Comparison of ENCODE assay signal across 8 cellular contexts in genomic region chr1:156767879-156768608, GRCh38. TPM values are rescaled to one million over a fixed set of nuclear protein-coding genes. Genes with fewer than 3 reads are reported as not detected.
A peak's percentile ranks its signal among the peaks of the same experiment; 100 is the strongest.
DNase-seq lines count a peak whose midpoint lies in the region; ATAC-seq and TF ChIP-seq lines count a peak whose summit lies in the region.

No MANE protein-coding gene starts in this region.

- H3K27me3 ChIP-seq in lower lobe of right lung (ENCODE audit: low read depth): no peaks in the 10 kb centered on the region

- TF ChIP-seq CTCF in CD14-positive monocyte (IDR thresholded peaks at IDR 0.05) (no peak), OCI-LY7 (conservative IDR thresholded peaks at IDR 0.05; ENCODE audit: low read length) (no peak), choroid plexus epithelial cell (conservative IDR thresholded peaks at IDR 0.05; ENCODE audit: low read depth, low read length) (no peak), lower lobe of right lung (IDR thresholded peaks at IDR 0.05) (no peak)

- CTCF ChIA-PET in OCI-LY7 (lab: Charles Lee; ENCODE audit: unreplicated experiment): interaction anchor here (0.6 to 1.0 kb wide), 2 partner anchors 42 to 50 kb away, joined by 3 to 8 read pairs; no protein-coding TSS in a partner anchor

- H3K9me3 ChIP-seq in OCI-LY7 (ENCODE audit: low read length): no peaks in the 10 kb centered on the region
- H3K9me3 ChIP-seq in lower lobe of right lung: no peaks in the 10 kb centered on the region

- H3K36me3 ChIP-seq in OCI-LY7 (ENCODE audit: insufficient read depth, low read length) (peaks cover 39% of the 10 kb centered on the region), lower lobe of right lung (peaks cover 22% of the 10 kb centered on the region)

- H3K4me3 ChIP-seq in OCI-LY7 (ENCODE audit: low read depth, low read length, poor library complexity, severe bottlenecking) (peak overlapping the region; percentile 89), choroid plexus epithelial cell (ENCODE audit: low read depth, low read length) (peak overlapping the region; percentile 96), lower lobe of right lung (peak overlapping the region; percentile 96)

- no peak overlapping the region for H3K27ac Mint-ChIP-seq in CD14-positive monocyte

- POLR2A ChIA-PET in OCI-LY7 (lab: Charles Lee): interaction anchor here (1.0 to 2.0 kb wide), 6 partner anchors 11 to 37 kb away, joined by 3 to 16 read pairs (median 6); partner anchors contain the start of genes HDGF and MRPL24

- H3K36me3 Mint-ChIP-seq in CD14-positive monocyte: peaks cover 20 to 28% of the 10 kb centered on the region in 2 donors

- H3K9me3 Mint-ChIP-seq in CD14-positive monocyte: no peaks in the 10 kb centered on the region

- H3K4me1 ChIP-seq in OCI-LY7 (ENCODE audit: insufficient read depth, low read length, poor library complexity, severe bottlenecking) (peaks cover 24% of the 10 kb centered on the region), lower lobe of right lung (peaks cover 42% of the 10 kb centered on the region)

- H3K9me2 ChIP-seq in OCI-LY7 (ENCODE audit: insufficient read depth, low read length): no peaks in the 10 kb centered on the region

- H3K4me2 ChIP-seq in OCI-LY7 (ENCODE audit: low read length): peak overlapping the region; percentile 98

- DNase-seq in CD14-positive monocyte (ENCODE audit: low spot score): peak; percentile 64
- no peak for DNase-seq in OCI-LY7 (ENCODE audit: low spot score)
- DNase-seq in choroid plexus epithelial cell (ENCODE audit: low read depth): peak; percentile 31
- DNase-seq in lower lobe of right lung: peak; percentile 63
- no peak for DNase-seq in NCI-H510A treated with DMSO at 0.1 percent for 48 hours (lab: John Stamatoyannopoulos, UW)
- no peak for DNase-seq in OCI-M2 (lab: John Stamatoyannopoulos, UW; ENCODE audit: unreplicated experiment)

- intact Hi-C loops in CD14-positive monocyte (cut with micrococcal nuclease): loop anchor here (1.0 to 5.0 kb wide), 4 partner anchors 17 to 40 kb away; partner anchors contain the start of genes HDGF (in 2 of the 2), MRPL24 (in 2 of the 2), ISG20L2 (in 1 of the 2) and METTL25B (in 1 of the 2)
- intact Hi-C loops in OCI-LY7 (cut with micrococcal nuclease; ENCODE audit: unreplicated experiment): loop anchor here (1.0 kb wide), 3 partner anchors 17 to 40 kb away; partner anchors contain the start of genes HDGF, ISG20L2, METTL25B and MRPL24
- intact Hi-C loops in lower lobe of right lung (cut with DNase I): no loop called here

- H3K79me2 ChIP-seq in OCI-LY7 (ENCODE audit: insufficient read depth, low read depth, low read length): peaks cover 65% of the 10 kb centered on the region

- ATAC-seq in GM21423 (IDR thresholded peaks at IDR 0.05; ENCODE audit: unreplicated experiment) (peak; percentile 7), lower lobe of right lung (peak; percentile 29 to 36)

- TSS peak; percentile 74 for BruUV-seq in OCI-LY7 (replicated peaks; lab: Mats Ljungman, UMichigan)

- H4K20me1 ChIP-seq in OCI-LY7 (ENCODE audit: insufficient read depth, low read length): peaks cover 18% of the 10 kb centered on the region

- peak overlapping the region; percentile 64 for H3K27ac ChIP-seq in OCI-LY7 (ENCODE audit: low read depth, low read length, poor library complexity, severe bottlenecking)
- H3K27ac ChIP-seq in lower lobe of right lung: peak overlapping the region; percentile 96
- H3K27ac ChIP-seq in temporal lobe (ENCODE audit: low read depth, low read length): peak overlapping the region; percentile 83

- peaks cover 0 to 2% (median 0%) of the 10 kb centered on the region in 3 donors for H3K27me3 Mint-ChIP-seq in CD14-positive monocyte (ENCODE audit: low read depth in 3 of 3)

- peaks cover 33% of the 10 kb centered on the region for H3K4me1 Mint-ChIP-seq in CD14-positive monocyte

- H2AFZ ChIP-seq in OCI-LY7 (ENCODE audit: low read length): 0 out of 2 replicates have a peak overlapping the region, but pooled peaks have one; percentile 6

- no peak overlapping the region for H3K4me3 Mint-ChIP-seq in CD14-positive monocyte

RNA-seq across cellular contexts. Expression of gene PRCC, which starts 0.7 kb away (rescaled TPM):
- 10 to 100 TPM; 26.7 to 29.6 TPM for polyA plus RNA-seq in CD14-positive monocyte
- total RNA-seq in OCI-LY7 (2014; rRNA removed; shearing (Covaris generic)): 53.7 and 54.0 TPM in 2 replicates
- total RNA-seq in OCI-LY7 (2022): 81.5 and 82.9 TPM in 2 replicates
- 51.9 TPM for total RNA-seq in lower lobe of right lung
- total RNA-seq in temporal lobe: 26.3 TPM

RNA-seq across cellular contexts. Expression of gene HDGF, which starts 16.6 kb away (rescaled TPM):
- 10 to 100 TPM; 23.9 to 49.9 TPM for polyA plus RNA-seq in CD14-positive monocyte
- 291 and 346 TPM in 2 replicates for total RNA-seq in OCI-LY7 (2014; rRNA removed; shearing (Covaris generic))
- 315 and 329 TPM in 2 replicates for total RNA-seq in OCI-LY7 (2022)
- 146 TPM for total RNA-seq in lower lobe of right lung
- 72.0 TPM for total RNA-seq in temporal lobe

RNA-seq across cellular contexts. Expression of gene MRPL24, which starts 27.2 kb away (rescaled TPM):
- 10 to 100 TPM; 38.4 to 47.0 TPM for polyA plus RNA-seq in CD14-positive monocyte
- 55.3 and 69.0 TPM in 2 replicates for total RNA-seq in OCI-LY7 (2014; rRNA removed; shearing (Covaris generic))
- total RNA-seq in OCI-LY7 (2022) (49.3 and 56.6 TPM in 2 replicates), lower lobe of right lung (43.7 TPM), temporal lobe (11.6 TPM)

RNA-seq across cellular contexts. Expression of gene ISG20L2, which starts 39.5 kb away (rescaled TPM):
- 10 to 100 TPM; 17.2 to 18.1 TPM for polyA plus RNA-seq in CD14-positive monocyte
- 36.5 and 37.9 TPM in 2 replicates for total RNA-seq in OCI-LY7 (2014; rRNA removed; shearing (Covaris generic))
- total RNA-seq in OCI-LY7 (2022) (71.3 and 74.1 TPM in 2 replicates), lower lobe of right lung (22.6 TPM), temporal lobe (5.9 TPM)

RNA-seq across cellular contexts. Expression of gene METTL25B, which starts 39.8 kb away (rescaled TPM):
- polyA plus RNA-seq in CD14-positive monocyte: 1 to 10 TPM; 4.6 to 4.8 TPM
- total RNA-seq in OCI-LY7 (2014; rRNA removed; shearing (Covaris generic)): 24.7 and 28.0 TPM in 2 replicates
- total RNA-seq in OCI-LY7 (2022) (45.6 and 54.1 TPM in 2 replicates), lower lobe of right lung (41.0 TPM), temporal lobe (6.6 TPM)

Comparison
In these comparisons a context has a peak if more than half of its experiments do, and no peak if none do; other contexts are left out.
1. DNase-seq: peak in CD14-positive monocyte (single experiment), choroid plexus epithelial cell (single experiment) and lower lobe of right lung (single experiment); none in OCI-LY7 (single experiment), NCI-H510A treated with DMSO at 0.1 percent for 48 hours (single experiment) and OCI-M2 (single experiment).
2. Peak in every context shown above with its lines, with median percentiles within 50 percentile points of each other: H3K27ac ChIP-seq and H3K4me3 ChIP-seq.